ENCODE assay signal across 21 cellular contexts in genomic region chr9:124441291-124441690, GRCh38. TPM values are rescaled to one million over a fixed set of nuclear protein-coding genes. Genes with fewer than 3 reads are reported as not detected.
"Had no signal": no experiment of that assay in that cellular context is flagged by ENCODE, and none has a peak within 500 bp of the region (broad histone marks: within the 10 kb centered on the region; RNA-seq: fewer than 3 reads in every experiment).

No MANE protein-coding gene starts in this region.

- H3K27me3 ChIP-seq: vagina had no signal

- H3K36me3 ChIP-seq: gastroesophageal sphincter, heart left ventricle, suprapubic skin, vagina had no signal

- H3K4me3 ChIP-seq: gastroesophageal sphincter, heart left ventricle, suprapubic skin, vagina had no signal

- FAIRE-seq: bronchial epithelial cell had no signal

- DNase-seq: activated CD4-positive, alpha-beta T cell treated with anti-CD3 and anti-CD28 coated beads for 48 hours; activated CD4-positive, CD25-positive, alpha-beta regulatory T cell; activated CD8-positive, alpha-beta T cell treated with anti-CD3 and anti-CD28 coated beads, Interleukin-2, amount 10 ng/mL, durations not matched to agents 7 days and 5 days; activated T-cell treated with anti-CD3 and anti-CD28 coated beads, Interleukin-2, amount 50 U/mL, for 4 hours; cerebellar nuclear complex; effector CD8-positive, alpha-beta T cell; heart left ventricle; mesenchymal stem cell; naive thymus-derived CD8-positive, alpha-beta T cell; stimulated activated CD8-positive, alpha-beta memory T cell treated with anti-CD3 and anti-CD28 coated beads, Interleukin-4, amount 100 ng/mL, for 48 hours; stimulated activated naive CD4-positive, alpha-beta T cell; T-helper 1 cell; T-helper 9 cell; trophoblast cell had no signal

- H3K27ac ChIP-seq: gastroesophageal sphincter, heart left ventricle, suprapubic skin, vagina had no signal

- H3K4me1 ChIP-seq: gastroesophageal sphincter, heart left ventricle, suprapubic skin, vagina had no signal

- ATAC-seq: activated CD8-positive, alpha-beta T cell treated with anti-CD3 and anti-CD28 coated beads, Interleukin-2, amount 10 ng/mL, durations not matched to agents 7 days and 5 days; activated T-cell treated with anti-CD3 and anti-CD28 coated beads, Interleukin-2, amount 50 U/mL, for 4 hours; esophagus mucosa; gastroesophageal sphincter; heart left ventricle; naive thymus-derived CD8-positive, alpha-beta T cell had no signal

- H3K9me3 ChIP-seq: suprapubic skin, vagina had no signal

RNA-seq across cellular contexts. Expression of gene ADGRD2, which starts 9.0 kb away (rescaled TPM):
- total RNA-seq: activated CD8-positive, alpha-beta T cell treated with anti-CD3 and anti-CD28 coated beads, Interleukin-2, amount 10 ng/mL, durations not matched to agents 7 days and 5 days; activated T-cell treated with anti-CD3 and anti-CD28 coated beads, Interleukin-2, amount 50 U/mL, for 4 hours; bronchial epithelial cell; gastroesophageal sphincter; heart left ventricle; liver; naive thymus-derived CD8-positive, alpha-beta T cell; renal cortical epithelial cell had no signal
- polyA plus RNA-seq: heart left ventricle; liver; naive thymus-derived CD8-positive, alpha-beta T cell had no signal
